In the genomic region with DNA sequence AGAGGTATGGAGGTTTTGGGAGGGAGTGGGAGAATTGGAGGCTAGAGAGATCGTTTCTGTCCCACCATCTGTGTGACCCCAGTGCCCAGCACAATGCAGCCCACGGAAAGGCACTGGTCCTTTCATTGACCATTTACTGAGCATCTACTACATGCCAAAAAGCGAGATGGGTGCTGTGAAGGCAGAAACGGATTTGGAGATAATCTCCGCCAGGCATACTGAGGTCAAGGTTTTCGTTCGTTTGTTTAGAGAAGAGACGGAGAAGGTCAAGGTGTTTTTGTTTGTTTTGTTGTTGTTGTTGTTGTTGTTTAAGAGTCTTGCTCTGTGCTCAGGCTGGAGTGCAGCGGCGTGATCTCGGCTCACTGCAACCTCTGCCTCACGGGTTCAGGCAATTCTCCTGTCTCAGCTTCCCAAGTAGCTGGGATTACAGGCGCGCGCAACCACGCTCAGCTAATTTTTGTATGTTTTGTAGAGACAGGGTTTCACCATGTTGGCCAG, we compare ENCODE assay signal across 1 cellular context.
TF ChIP-seq lines count a peak whose summit lies in the region.

No MANE protein-coding gene starts in this region.

TF ChIP-seq in GM12878, 131 proteins besides CTCF, POLR2A, EP300 and RAD21:
- TF ChIP-seq ZNF217 (IDR thresholded peaks at IDR 0.05) (peak; percentile 80; the same call in 1 of the 2 replicates), HDGF (IDR thresholded peaks at IDR 0.05) (no peak), POLR2AphosphoS5 (IDR thresholded peaks at IDR 0.05; ENCODE audit: low read length) (no peak)
- TF ChIP-seq, protein P1, sequence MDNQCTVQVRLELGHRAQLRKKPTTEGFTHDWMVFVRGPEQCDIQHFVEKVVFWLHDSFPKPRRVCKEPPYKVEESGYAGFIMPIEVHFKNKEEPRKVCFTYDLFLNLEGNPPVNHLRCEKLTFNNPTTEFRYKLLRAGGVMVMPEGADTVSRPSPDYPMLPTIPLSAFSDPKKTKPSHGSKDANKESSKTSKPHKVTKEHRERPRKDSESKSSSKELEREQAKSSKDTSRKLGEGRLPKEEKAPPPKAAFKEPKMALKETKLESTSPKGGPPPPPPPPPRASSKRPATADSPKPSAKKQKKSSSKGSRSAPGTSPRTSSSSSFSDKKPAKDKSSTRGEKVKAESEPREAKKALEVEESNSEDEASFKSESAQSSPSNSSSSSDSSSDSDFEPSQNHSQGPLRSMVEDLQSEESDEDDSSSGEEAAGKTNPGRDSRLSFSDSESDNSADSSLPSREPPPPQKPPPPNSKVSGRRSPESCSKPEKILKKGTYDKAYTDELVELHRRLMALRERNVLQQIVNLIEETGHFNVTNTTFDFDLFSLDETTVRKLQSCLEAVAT (IDR thresholded peaks at IDR 0.05): peak; percentile 95
TF ChIP-seq in GM12878: peak in this region for 2.
